11 cellular contexts compared by ENCODE assay signal in genomic region chr4:113657834-113658233, GRCh38.
DNase-seq lines count a peak whose midpoint lies in the region; ATAC-seq and TF ChIP-seq lines count a peak whose summit lies in the region.
"Had no signal": no experiment of that assay in that cellular context is flagged by ENCODE, and none has a peak within 500 bp of the region (broad histone marks: within the 10 kb centered on the region; RNA-seq: fewer than 3 reads in every experiment).

No MANE protein-coding gene starts in this region.

- ATAC-seq in left lung (peak; percentile 35), GM18873 (IDR thresholded peaks at IDR 0.05; ENCODE audit: low FRiP score, unreplicated experiment) (no peak)
- ATAC-seq: body of pancreas had no signal

- intact Hi-C loops in left lung (cut with DNase I): no loop called here

- H3K27ac ChIP-seq in HEK293 (ENCODE audit: extremely low read depth, low read depth, low read length): no peak overlapping the region
- H3K27ac ChIP-seq in left lung: no peak overlapping the region
- H3K27ac ChIP-seq: body of pancreas had no signal

- H3K9me3 ChIP-seq in HEK293 (ENCODE audit: control insufficient read depth, insufficient read depth, low read depth, low read length) (no peaks in the 10 kb centered on the region), adipocyte (ENCODE audit: control insufficient read depth, low read length) (no peaks in the 10 kb centered on the region), left lung (no peaks in the 10 kb centered on the region)
- H3K9me3 ChIP-seq: body of pancreas had no signal

- POLR2A ChIA-PET in HEK293 (lab: Yijun Ruan, JAX): no interaction called here

- H3K4me1 ChIP-seq in HEK293 (ENCODE audit: control insufficient read depth, insufficient read depth, low read length) (peaks cover 9% of the 10 kb centered on the region), adipocyte (ENCODE audit: control insufficient read depth, insufficient read depth, low read length) (peaks cover 26% of the 10 kb centered on the region), left lung (no peaks in the 10 kb centered on the region)

- no peak overlapping the region for H3K4me3 ChIP-seq in HEK293 (ENCODE audit: low read depth, low read length)
- H3K4me3 ChIP-seq in adipocyte (ENCODE audit: low read length): no peak overlapping the region
- no peak overlapping the region for H3K4me3 ChIP-seq in left lung
- H3K4me3 ChIP-seq: body of pancreas had no signal

- CTCF ChIA-PET in HEK293 (lab: Yijun Ruan, JAX): no interaction called here

- DNase-seq in NCI-H2196 (lab: John Stamatoyannopoulos, UW; ENCODE audit: unreplicated experiment): peak; percentile 2
- no peak for DNase-seq in NCI-H2196 treated with DMSO at 0.1 percent for 48 hours (lab: John Stamatoyannopoulos, UW; ENCODE audit: unreplicated experiment)
- peak; percentile 65 for DNase-seq in adipocyte (ENCODE audit: low read depth)
- DNase-seq in left lung: no peak
- DNase-seq in UCSD-AML1 (lab: John Stamatoyannopoulos, UW; ENCODE audit: unreplicated experiment): no peak
- no peak for DNase-seq in Kasumi-1 (lab: John Stamatoyannopoulos, UW)
- DNase-seq: activated CD4-positive, alpha-beta T cell treated with anti-CD3 and anti-CD28 coated beads, Interleukin-2, amount 50 U/mL, for 4 hours; body of pancreas; islet precursor cell had no signal

- TF ChIP-seq CTCF in HEK293 (tag by site-specific recombination; IDR thresholded peaks at IDR 0.05): no peak
- no peak for TF ChIP-seq CTCF in left lung (IDR thresholded peaks at IDR 0.05)

- no peaks in the 10 kb centered on the region for H3K27me3 ChIP-seq in adipocyte (replicated peaks; ENCODE audit: control insufficient read depth, insufficient read depth, low read length)
- H3K27me3 ChIP-seq in left lung: no peaks in the 10 kb centered on the region
- H3K27me3 ChIP-seq: body of pancreas had no signal

- H3K9ac ChIP-seq in adipocyte (ENCODE audit: low read length): no peak overlapping the region

- H3K36me3 ChIP-seq in HEK293 (ENCODE audit: control insufficient read depth in 2 of 2, insufficient read depth in 1 of 2, low read length in 2 of 2) (no peaks in the 10 kb centered on the region), adipocyte (ENCODE audit: control insufficient read depth, insufficient read depth, low read length, severe bottlenecking) (peaks cover 43% of the 10 kb centered on the region), left lung (no peaks in the 10 kb centered on the region)

TF ChIP-seq in HEK293, 187 proteins besides CTCF, POLR2A, EP300 and RAD21:
- TF ChIP-seq ZBTB17 (tag by site-specific recombination; IDR thresholded peaks at IDR 0.05): 0 out of 2 replicates have a peak, but pooled peaks have one; percentile 15
- peak; percentile 9; the same call in 1 of the 2 replicates for TF ChIP-seq ZNF366 (tag by site-specific recombination; conservative IDR thresholded peaks at IDR 0.05)
- TF ChIP-seq ZNF501 (tag by site-specific recombination; IDR thresholded peaks at IDR 0.05): peak; percentile 36; the same call in 1 of the 2 replicates
- TF ChIP-seq, protein P1, sequence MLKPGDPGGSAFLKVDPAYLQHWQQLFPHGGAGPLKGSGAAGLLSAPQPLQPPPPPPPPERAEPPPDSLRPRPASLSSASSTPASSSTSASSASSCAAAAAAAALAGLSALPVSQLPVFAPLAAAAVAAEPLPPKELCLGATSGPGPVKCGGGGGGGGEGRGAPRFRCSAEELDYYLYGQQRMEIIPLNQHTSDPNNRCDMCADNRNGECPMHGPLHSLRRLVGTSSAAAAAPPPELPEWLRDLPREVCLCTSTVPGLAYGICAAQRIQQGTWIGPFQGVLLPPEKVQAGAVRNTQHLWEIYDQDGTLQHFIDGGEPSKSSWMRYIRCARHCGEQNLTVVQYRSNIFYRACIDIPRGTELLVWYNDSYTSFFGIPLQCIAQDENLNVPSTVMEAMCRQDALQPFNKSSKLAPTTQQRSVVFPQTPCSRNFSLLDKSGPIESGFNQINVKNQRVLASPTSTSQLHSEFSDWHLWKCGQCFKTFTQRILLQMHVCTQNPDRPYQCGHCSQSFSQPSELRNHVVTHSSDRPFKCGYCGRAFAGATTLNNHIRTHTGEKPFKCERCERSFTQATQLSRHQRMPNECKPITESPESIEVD (tag by site-specific recombination; IDR thresholded peaks at IDR 0.05): 0 out of 2 replicates have a peak, but pooled peaks have one; percentile 48
- TF ChIP-seq ZNF16 (tag by site-specific recombination; IDR thresholded peaks at IDR 0.05; ENCODE audit: low read depth): no peak
- TF ChIP-seq ZNF629 (tag by site-specific recombination; IDR thresholded peaks at IDR 0.05): peak; percentile 19; the same call in 1 of the 2 replicates

Comparison
In these comparisons a context has a peak if more than half of its experiments do, and no peak if none do; other contexts are left out.
1. DNase-seq: peak in NCI-H2196 (single experiment) and adipocyte (single experiment); none in NCI-H2196 treated with DMSO at 0.1 percent for 48 hours (single experiment), left lung (0 of 2), UCSD-AML1 (single experiment) and Kasumi-1 (0 of 2).